Comparison of ENCODE assay signal across 16 cellular contexts in the genomic region with DNA sequence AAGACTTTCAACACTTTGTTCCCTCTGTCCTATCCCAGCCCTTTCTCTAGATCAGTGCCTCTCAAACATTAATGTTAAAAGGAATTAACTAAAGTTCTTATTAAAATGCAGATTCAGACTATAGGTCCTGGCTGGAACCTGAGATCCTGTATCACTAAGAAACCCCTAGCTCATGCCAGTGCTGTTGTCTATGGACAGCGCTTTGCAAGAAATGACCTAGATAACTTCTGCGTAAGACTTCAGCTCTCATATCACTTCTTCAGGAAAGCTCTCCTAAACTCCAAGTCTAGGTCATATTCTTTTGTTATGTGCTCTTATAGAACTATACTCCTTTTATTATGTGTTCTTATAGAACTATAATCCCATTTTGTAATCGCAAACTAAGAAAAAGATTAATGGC.
"Had no signal": no experiment of that assay in that cellular context is flagged by ENCODE, and none has a peak within 500 bp of the region (broad histone marks: within the 10 kb centered on the region; RNA-seq: fewer than 3 reads in every experiment).

No MANE protein-coding gene starts in this region.

- H3K4me3 Mint-ChIP-seq: dendritic cell treated with granulocyte-macrophage colony-stimulating factor and Interleukin-4, amounts not matched to agents 40 ng/mL and 50 ng/mL, for 4 days; effector memory CD8-positive, alpha-beta T cell had no signal

- H3K36me3 ChIP-seq: colonic mucosa, esophagus muscularis mucosa, gastroesophageal sphincter, heart right ventricle, left lung, lower lobe of right lung had no signal

- H3K9me3 ChIP-seq: colonic mucosa, esophagus muscularis mucosa, gastroesophageal sphincter, heart right ventricle, left lung, lower lobe of right lung had no signal

- DNase-seq: colonic mucosa; cortex of kidney; effector CD8-positive, alpha-beta T cell; effector memory CD8-positive, alpha-beta T cell; foreskin keratinocyte; heart right ventricle; hippocampal formation; left cardiac atrium; left lung; left ventricle myocardium superior; lower lobe of right lung; mesenchymal stem cell; midbrain had no signal

- H3K27ac Mint-ChIP-seq: dendritic cell treated with granulocyte-macrophage colony-stimulating factor and Interleukin-4, amounts not matched to agents 40 ng/mL and 50 ng/mL, for 4 days; effector memory CD8-positive, alpha-beta T cell had no signal

- ATAC-seq: effector memory CD8-positive, alpha-beta T cell; foreskin keratinocyte; gastroesophageal sphincter; heart right ventricle; left cardiac atrium; left lung; left ventricle myocardium superior; lower lobe of right lung had no signal

- H3K9me3 Mint-ChIP-seq: dendritic cell treated with granulocyte-macrophage colony-stimulating factor and Interleukin-4, amounts not matched to agents 40 ng/mL and 50 ng/mL, for 4 days; effector memory CD8-positive, alpha-beta T cell had no signal

- H3K4me3 ChIP-seq: colonic mucosa, esophagus muscularis mucosa, gastroesophageal sphincter, heart right ventricle, left lung, lower lobe of right lung had no signal

- H3K27ac ChIP-seq: colonic mucosa, esophagus muscularis mucosa, foreskin keratinocyte, gastroesophageal sphincter, heart right ventricle, left lung, lower lobe of right lung had no signal

- H3K4me1 ChIP-seq: colonic mucosa, esophagus muscularis mucosa, foreskin keratinocyte, gastroesophageal sphincter, heart right ventricle, left lung, lower lobe of right lung had no signal

- H3K27me3 ChIP-seq: colonic mucosa, esophagus muscularis mucosa, foreskin keratinocyte, gastroesophageal sphincter, heart right ventricle, left lung had no signal

- H3K27me3 Mint-ChIP-seq: dendritic cell treated with granulocyte-macrophage colony-stimulating factor and Interleukin-4, amounts not matched to agents 40 ng/mL and 50 ng/mL, for 4 days had no signal
